In genomic region chr2:187143537-187143936, GRCh38 we compare ENCODE assay signal across 1 cellular context.
TF ChIP-seq lines count a peak whose summit lies in the region.

No MANE protein-coding gene starts in this region.

TF ChIP-seq in HepG2, 621 proteins besides CTCF, POLR2A, EP300 and RAD21 (continued from another document):
- TF ChIP-seq, protein P1, sequence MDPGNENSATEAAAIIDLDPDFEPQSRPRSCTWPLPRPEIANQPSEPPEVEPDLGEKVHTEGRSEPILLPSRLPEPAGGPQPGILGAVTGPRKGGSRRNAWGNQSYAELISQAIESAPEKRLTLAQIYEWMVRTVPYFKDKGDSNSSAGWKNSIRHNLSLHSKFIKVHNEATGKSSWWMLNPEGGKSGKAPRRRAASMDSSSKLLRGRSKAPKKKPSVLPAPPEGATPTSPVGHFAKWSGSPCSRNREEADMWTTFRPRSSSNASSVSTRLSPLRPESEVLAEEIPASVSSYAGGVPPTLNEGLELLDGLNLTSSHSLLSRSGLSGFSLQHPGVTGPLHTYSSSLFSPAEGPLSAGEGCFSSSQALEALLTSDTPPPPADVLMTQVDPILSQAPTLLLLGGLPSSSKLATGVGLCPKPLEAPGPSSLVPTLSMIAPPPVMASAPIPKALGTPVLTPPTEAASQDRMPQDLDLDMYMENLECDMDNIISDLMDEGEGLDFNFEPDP (CRISPR knock-in tag; conservative IDR thresholded peaks at IDR 0.05), result no peak
- TF ChIP-seq ZNF709 (CRISPR knock-in tag; IDR thresholded peaks at IDR 0.05) (no peak), GATAD2A (CRISPR knock-in tag; IDR thresholded peaks at IDR 0.05) (no peak), SCMH1 (CRISPR knock-in tag; IDR thresholded peaks at IDR 0.05; ENCODE audit: borderline replicate concordance) (no peak), HNRNPL (IDR thresholded peaks at IDR 0.05; ENCODE audit: low read depth, low read length) (no peak), NFYC (CRISPR knock-in tag; IDR thresholded peaks at IDR 0.05) (no peak), ZNF550 (CRISPR knock-in tag; IDR thresholded peaks at IDR 0.05; ENCODE audit: borderline replicate concordance) (no peak), MAFF (IDR thresholded peaks at IDR 0.05; ENCODE audit: low read depth, low read length) (peak; percentile 97), RFX1 (IDR thresholded peaks at IDR 0.05) (no peak)
